Comparison of ENCODE assay signal across 21 cellular contexts in the genomic region with DNA sequence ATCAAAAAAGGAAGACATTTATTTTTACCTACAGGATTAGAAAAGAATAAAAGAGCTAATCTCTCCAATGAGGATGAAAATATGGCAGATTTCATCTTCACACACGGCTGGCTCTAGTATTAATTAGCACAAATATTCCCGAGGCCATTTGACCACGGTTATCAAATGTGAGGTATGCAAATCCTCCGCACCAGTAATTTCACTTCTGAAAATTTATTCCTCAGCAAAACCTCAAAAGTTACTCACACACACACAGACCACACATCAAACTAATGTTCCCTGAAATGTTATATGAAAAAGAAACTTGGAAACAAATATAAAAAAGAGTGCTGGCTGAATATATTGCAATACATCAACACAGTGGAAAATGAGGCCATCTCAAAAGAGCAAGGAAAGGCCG.
"Had no signal": no experiment of that assay in that cellular context is flagged by ENCODE, and none has a peak within 500 bp of the region (broad histone marks: within the 10 kb centered on the region; RNA-seq: fewer than 3 reads in every experiment).

No MANE protein-coding gene starts in this region.

- H3K4me1 ChIP-seq: breast epithelium, left lung, right atrium auricular region had no signal

- DNase-seq: activated B cell treated with CpG ODN at 0.5 μM for 24 hours; activated CD4-positive, alpha-beta memory T cell treated with anti-CD3 and anti-CD28 coated beads, Interleukin-2, amount 10 ng/mL, durations not matched to agents 7 days and 5 days; activated CD4-positive, alpha-beta T cell treated with anti-CD3 and anti-CD28 coated beads for 4 hours; activated CD8-positive, alpha-beta memory T cell treated with anti-CD3 and anti-CD28 coated beads, Interleukin-2, amount 10 ng/mL, durations not matched to agents 7 days and 5 days; activated naive CD4-positive, alpha-beta T cell; activated naive CD8-positive, alpha-beta T cell treated with anti-CD3 and anti-CD28 coated beads for 36 hours; effector CD4-positive, alpha-beta T cell; hippocampal formation; islet precursor cell; left lung; mammary epithelial cell; stimulated activated CD4-positive, alpha-beta T cell treated with anti-CD3 and anti-CD28 coated beads, Interleukin-2, amount 100 ng/mL, for 24 hours; stimulated activated naive CD8-positive, alpha-beta T cell treated with anti-CD3 and anti-CD28 coated beads, Interleukin-15, amount 100 ng/mL, for 72 hours; T-cell; trophoblast cell had no signal

- H3K9me3 ChIP-seq: breast epithelium, esophagus muscularis mucosa, left lung, right atrium auricular region, suprapubic skin, vagina had no signal

- ATAC-seq: activated CD8-positive, alpha-beta memory T cell treated with anti-CD3 and anti-CD28 coated beads, Interleukin-2, amount 10 ng/mL, durations not matched to agents 7 days and 5 days; left lung; stimulated activated naive CD8-positive, alpha-beta T cell treated with anti-CD3 and anti-CD28 coated beads, Interleukin-15, amount 100 ng/mL, for 72 hours; T-cell had no signal

- H3K4me1 Mint-ChIP-seq: activated CD4-positive, alpha-beta memory T cell treated with anti-CD3 and anti-CD28 coated beads, Interleukin-2, amount 10 ng/mL, durations not matched to agents 7 days and 5 days; activated naive CD8-positive, alpha-beta T cell treated with anti-CD3 and anti-CD28 coated beads for 36 hours had no signal

- H3K36me3 Mint-ChIP-seq: activated CD8-positive, alpha-beta memory T cell treated with anti-CD3 and anti-CD28 coated beads, Interleukin-2, amount 10 ng/mL, durations not matched to agents 7 days and 5 days; activated naive CD8-positive, alpha-beta T cell treated with anti-CD3 and anti-CD28 coated beads for 36 hours; T-cell had no signal

- H3K27ac Mint-ChIP-seq: activated B cell treated with CpG ODN at 0.5 μM for 24 hours; activated CD4-positive, alpha-beta memory T cell treated with anti-CD3 and anti-CD28 coated beads, Interleukin-2, amount 10 ng/mL, durations not matched to agents 7 days and 5 days; activated CD8-positive, alpha-beta memory T cell treated with anti-CD3 and anti-CD28 coated beads, Interleukin-2, amount 10 ng/mL, durations not matched to agents 7 days and 5 days; activated naive CD8-positive, alpha-beta T cell treated with anti-CD3 and anti-CD28 coated beads for 36 hours; progenitor cell of endocrine pancreas; stimulated activated naive CD8-positive, alpha-beta T cell treated with anti-CD3 and anti-CD28 coated beads, Interleukin-15, amount 100 ng/mL, for 72 hours; T-cell had no signal

- H3K36me3 ChIP-seq: breast epithelium, esophagus muscularis mucosa, left lung, right atrium auricular region, suprapubic skin, vagina had no signal

- H3K9me3 Mint-ChIP-seq: activated B cell treated with CpG ODN at 0.5 μM for 24 hours; activated CD4-positive, alpha-beta memory T cell treated with anti-CD3 and anti-CD28 coated beads, Interleukin-2, amount 10 ng/mL, durations not matched to agents 7 days and 5 days; activated naive CD8-positive, alpha-beta T cell treated with anti-CD3 and anti-CD28 coated beads for 36 hours; stimulated activated naive CD8-positive, alpha-beta T cell treated with anti-CD3 and anti-CD28 coated beads, Interleukin-15, amount 100 ng/mL, for 72 hours; T-cell had no signal

- H3K27ac ChIP-seq: breast epithelium, esophagus muscularis mucosa, left lung, right atrium auricular region, suprapubic skin, vagina had no signal

- H3K27me3 ChIP-seq: breast epithelium, right atrium auricular region, vagina had no signal

- H3K4me3 ChIP-seq: breast epithelium, esophagus muscularis mucosa, left lung, right atrium auricular region, suprapubic skin, vagina had no signal

- H3K4me3 Mint-ChIP-seq: activated B cell treated with CpG ODN at 0.5 μM for 24 hours; activated CD4-positive, alpha-beta memory T cell treated with anti-CD3 and anti-CD28 coated beads, Interleukin-2, amount 10 ng/mL, durations not matched to agents 7 days and 5 days; activated CD8-positive, alpha-beta memory T cell treated with anti-CD3 and anti-CD28 coated beads, Interleukin-2, amount 10 ng/mL, durations not matched to agents 7 days and 5 days; activated naive CD8-positive, alpha-beta T cell treated with anti-CD3 and anti-CD28 coated beads for 36 hours; stimulated activated naive CD8-positive, alpha-beta T cell treated with anti-CD3 and anti-CD28 coated beads, Interleukin-15, amount 100 ng/mL, for 72 hours; T-cell had no signal
